ENCODE assay signal across 8 cellular contexts in genomic region chr13:97224544-97225324, GRCh38. TPM values are rescaled to one million over a fixed set of nuclear protein-coding genes. Genes with fewer than 3 reads are reported as not detected.
DNase-seq lines count a peak whose midpoint lies in the region; ATAC-seq and TF ChIP-seq lines count a peak whose summit lies in the region.

No MANE protein-coding gene starts in this region.

- no peaks in the 10 kb centered on the region for H3K27me3 Mint-ChIP-seq in CD4-positive, alpha-beta T cell

- peak overlapping the region; percentile 91 for H3K4me3 Mint-ChIP-seq in CD4-positive, alpha-beta T cell

- peak overlapping the region; percentile 77 for H3K27ac ChIP-seq in CD4-positive, alpha-beta T cell (ENCODE audit: low read depth, low read length)
- no peak overlapping the region for H3K27ac ChIP-seq in neuronal stem cell (replicated peaks; ENCODE audit: low read length)

- H3K27ac Mint-ChIP-seq in CD4-positive, alpha-beta T cell: peak overlapping the region; percentile 89

- intact Hi-C loops in CD4-positive, alpha-beta T cell (cut with DNase I, micrococcal nuclease): loop anchor here (2.0 to 10.0 kb wide), 7 partner anchors 14 to 1360 kb away; partner anchors contain the start of gene RAP2A (in 2 of the 2)

- no peak overlapping the region for H2BK5ac ChIP-seq in neuronal stem cell (ENCODE audit: low read length)

- no peak overlapping the region for H4K8ac ChIP-seq in neuronal stem cell (ENCODE audit: low read depth, low read length)

- H3K14ac ChIP-seq in neuronal stem cell (ENCODE audit: low read length): no peak overlapping the region

- WGBS in neuronal stem cell (ENCODE audit: extremely low coverage in 2 of 2, insufficient read length in 2 of 2, insufficient replicate concordance in 1 of 2), 2 donors: no CpG with 5 or more reads among the region's 5 CpGs

- H4K91ac ChIP-seq in neuronal stem cell (ENCODE audit: low read depth, low read length, poor library complexity): no peak overlapping the region

- CTCF ChIA-PET in CD4-positive, alpha-beta T cell (lab: Charles Lee): interaction anchor here (0.5 to 2.5 kb wide), 7 partner anchors 9 to 1290 kb away, joined by 4 to 7 read pairs (median 4); no protein-coding TSS in a partner anchor

- no peaks in the 10 kb centered on the region for H3K27me3 ChIP-seq in CD4-positive, alpha-beta T cell (ENCODE audit: control insufficient read depth, insufficient read depth, low read length)
- no peaks in the 10 kb centered on the region for H3K27me3 ChIP-seq in neuronal stem cell (ENCODE audit: control insufficient read depth in 3 of 3, insufficient read depth in 3 of 3, low read depth in 1 of 3, low read length in 3 of 3)

- peak overlapping the region; percentile 72 for H3K4me2 ChIP-seq in neuronal stem cell (ENCODE audit: insufficient read depth, low read length, poor library complexity, severe bottlenecking)

- H3K9me3 Mint-ChIP-seq in CD4-positive, alpha-beta T cell: no peaks in the 10 kb centered on the region

- no peaks in the 10 kb centered on the region for H3K36me3 ChIP-seq in neuronal stem cell (replicated peaks in 1 of 2; ENCODE audit: control insufficient read depth in 2 of 2, insufficient read depth in 2 of 2, low read length in 2 of 2)

- no peak overlapping the region for H2BK15ac ChIP-seq in neuronal stem cell (ENCODE audit: low read length)

- no peaks in the 10 kb centered on the region for H3K9me3 ChIP-seq in CD4-positive, alpha-beta T cell (ENCODE audit: control insufficient read depth, low read length)
- H3K9me3 ChIP-seq in neuronal stem cell (replicated peaks in 1 of 2; ENCODE audit: control insufficient read depth in 2 of 2, insufficient read depth in 1 of 2, low read depth in 1 of 2, low read length in 2 of 2): no peaks in the 10 kb centered on the region

- TF ChIP-seq CTCF in CD4-positive, alpha-beta T cell (IDR thresholded peaks at IDR 0.05): no peak
- no peak for TF ChIP-seq CTCF in epithelial cell of proximal tubule (conservative IDR thresholded peaks at IDR 0.05; ENCODE audit: low read depth, low read length)

- H3K36me3 Mint-ChIP-seq in CD4-positive, alpha-beta T cell (ENCODE audit: low read depth): peaks cover 22% of the 10 kb centered on the region

- ATAC-seq in CD4-positive, alpha-beta T cell (ENCODE audit: poor library complexity): peak; percentile 27
- ATAC-seq in HG03354 (IDR thresholded peaks at IDR 0.05; ENCODE audit: poor library complexity, severe bottlenecking, unreplicated experiment): peak; percentile 36
- no peak for ATAC-seq in GM19452 (IDR thresholded peaks at IDR 0.05; ENCODE audit: unreplicated experiment)
- ATAC-seq in GM21528 (IDR thresholded peaks at IDR 0.05; ENCODE audit: low FRiP score, unreplicated experiment): no peak
- ATAC-seq in HG03520 (IDR thresholded peaks at IDR 0.05; ENCODE audit: unreplicated experiment): no peak

- no peak overlapping the region for H3K9ac ChIP-seq in neuronal stem cell (ENCODE audit: low read depth, low read length, poor library complexity)

- H3K79me1 ChIP-seq in neuronal stem cell (ENCODE audit: low read depth, low read length): peaks cover 8% of the 10 kb centered on the region

- no peak overlapping the region for H2AFZ ChIP-seq in neuronal stem cell (ENCODE audit: low read length)

- no peak overlapping the region for H2BK120ac ChIP-seq in neuronal stem cell (ENCODE audit: low read depth, low read length)

- POLR2A ChIA-PET in CD4-positive, alpha-beta T cell (lab: Charles Lee): interaction anchor here (0.7 to 6.8 kb wide), 7 partner anchors 10 to 1548 kb away, joined by 3 to 91 read pairs (median 4); partner anchors contain the start of genes DNAJC3 and RAP2A

- H3K4me1 Mint-ChIP-seq in CD4-positive, alpha-beta T cell (ENCODE audit: low read depth): peaks cover 57% of the 10 kb centered on the region

- H3K4me3 ChIP-seq in epithelial cell of proximal tubule (ENCODE audit: low read depth, low read length): peak overlapping the region; percentile 63
- peak overlapping the region in 1 of 2 donors; percentile 57 for H3K4me3 ChIP-seq in neuronal stem cell (ENCODE audit: low read length in 2 of 2)

- no peak overlapping the region for H3K4ac ChIP-seq in neuronal stem cell (ENCODE audit: low read length)

- no peak overlapping the region for H2BK12ac ChIP-seq in neuronal stem cell (ENCODE audit: low read length)

- H3K23ac ChIP-seq in neuronal stem cell (ENCODE audit: low read depth, low read length, poor library complexity): no peak overlapping the region

- no peak overlapping the region for H3K18ac ChIP-seq in neuronal stem cell (ENCODE audit: low read length)

- H2AK5ac ChIP-seq in neuronal stem cell (ENCODE audit: low read depth, low read length): no peak overlapping the region

- DNase-seq in CD4-positive, alpha-beta T cell: peak in 2 of 10 experiments; percentile 24 to 40
- peak; percentile 26 for DNase-seq in T-helper 9 cell
- peak; percentile 47 for DNase-seq in epithelial cell of proximal tubule (ENCODE audit: low read depth)
- no peak for DNase-seq in neuronal stem cell (ENCODE audit: low spot score)

- peaks cover 13 to 21% of the 10 kb centered on the region in 2 donors for H3K4me1 ChIP-seq in neuronal stem cell (ENCODE audit: control insufficient read depth in 2 of 2, insufficient read depth in 1 of 2, low read depth in 1 of 2, low read length in 2 of 2)

RNA-seq across cellular contexts. Expression of gene MBNL2, which starts 2.6 kb away (rescaled TPM):
- total RNA-seq in CD4-positive, alpha-beta T cell: 10 to 100 TPM; 35.9 to 36.0 TPM
- 28.8 and 51.5 TPM in 2 replicates for total RNA-seq in epithelial cell of proximal tubule
- 19.1 TPM for polyA plus RNA-seq in neuronal stem cell (2013, experiment 1 of 2)
- polyA plus RNA-seq in neuronal stem cell (2013, experiment 2 of 2): 22.7 TPM

Comparison
In these comparisons a context has a peak if more than half of its experiments do, and no peak if none do; other contexts are left out.
1. ATAC-seq: peak in CD4-positive, alpha-beta T cell (single experiment) and HG03354 (single experiment); none in GM19452 (single experiment), GM21528 (single experiment) and HG03520 (single experiment).